Comparison of ENCODE assay signal across 8 cellular contexts in the genomic region with DNA sequence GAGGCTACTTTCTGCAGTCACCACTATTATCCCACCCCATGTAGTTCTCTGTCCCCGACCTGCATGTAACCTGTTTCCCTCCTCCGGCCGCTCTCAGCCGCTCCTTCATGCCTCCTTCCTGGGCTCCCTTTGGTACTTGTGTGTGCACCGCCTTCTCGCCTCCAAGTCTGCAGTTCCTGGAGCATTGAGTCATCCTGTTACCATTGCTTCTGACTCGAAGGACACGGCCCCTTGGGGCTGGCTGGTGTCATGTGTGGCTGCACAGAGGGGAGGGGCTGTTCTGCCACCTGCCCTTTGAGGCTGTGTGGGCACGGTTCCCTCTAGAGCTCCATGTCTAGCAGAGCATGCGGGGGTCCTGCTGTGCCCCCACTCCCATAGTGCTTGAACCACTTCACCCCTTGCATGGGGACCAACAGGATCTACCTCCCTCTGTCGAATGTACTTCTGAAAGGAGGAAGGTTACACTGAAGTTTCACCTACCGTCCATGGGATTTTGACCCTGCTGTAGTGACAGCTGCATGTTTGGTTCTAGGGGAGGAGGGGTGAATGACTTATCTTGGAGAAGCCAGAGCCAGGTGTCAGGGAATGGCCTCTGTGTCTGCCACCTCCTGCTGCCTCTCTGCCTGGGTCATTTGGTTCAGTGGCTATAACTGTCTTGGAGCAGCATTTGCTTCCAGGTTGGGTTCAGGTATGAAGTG. TPM values are rescaled to one million over a fixed set of nuclear protein-coding genes. Genes with fewer than 3 reads are reported as not detected.
DNase-seq lines count a peak whose midpoint lies in the region; ATAC-seq and TF ChIP-seq lines count a peak whose summit lies in the region.

No MANE protein-coding gene starts in this region.

- H3K27ac ChIP-seq in fibroblast of lung (ENCODE audit: insufficient read depth, low read length) = peak overlapping the region; percentile 18

- H3K36me3 Mint-ChIP-seq in CD14-positive monocyte = peaks cover 0 to 2% of the 10 kb centered on the region in 2 donors
- H3K36me3 Mint-ChIP-seq in activated CD8-positive, alpha-beta T cell treated with anti-CD3 and anti-CD28 coated beads for 36 hours (ENCODE audit: low read depth) = no peaks in the 10 kb centered on the region

- peaks cover 6% of the 10 kb centered on the region for H3K27me3 ChIP-seq in Loucy (ENCODE audit: insufficient read depth, low read length, poor library complexity, severe bottlenecking)
- H3K27me3 ChIP-seq in fibroblast of lung (ENCODE audit: control insufficient read depth, insufficient read depth, low read length) = no peaks in the 10 kb centered on the region

- peaks cover 100% of the 10 kb centered on the region for H3K4me1 Mint-ChIP-seq in CD14-positive monocyte
- H3K4me1 Mint-ChIP-seq in activated CD8-positive, alpha-beta T cell treated with anti-CD3 and anti-CD28 coated beads for 36 hours (ENCODE audit: low read depth) = peaks cover 96% of the 10 kb centered on the region

- TF ChIP-seq CTCF in CD14-positive monocyte (IDR thresholded peaks at IDR 0.05) = no peak
- TF ChIP-seq CTCF in Loucy (conservative IDR thresholded peaks at IDR 0.05; ENCODE audit: low read length) = no peak
- TF ChIP-seq CTCF in activated CD8-positive, alpha-beta T cell treated with anti-CD3 and anti-CD28 coated beads for 36 hours (IDR thresholded peaks at IDR 0.05) = no peak
- TF ChIP-seq CTCF in fibroblast of lung (conservative IDR thresholded peaks at IDR 0.05 in 1 of 2, IDR thresholded peaks at IDR 0.05 in 1 of 2; ENCODE audit: low read depth in 1 of 2, low read length in 2 of 2) = no peak

- H4K20me1 ChIP-seq in Loucy (ENCODE audit: insufficient read depth, low read length, poor library complexity, severe bottlenecking) (peaks cover 77% of the 10 kb centered on the region), fibroblast of lung (ENCODE audit: control insufficient read depth, extremely low read depth, insufficient read depth, low read length) (no peaks in the 10 kb centered on the region)

- peak overlapping the region; percentile 100 for H3K4me2 ChIP-seq in Loucy (ENCODE audit: low read depth, low read length, poor library complexity, severe bottlenecking)
- H3K4me2 ChIP-seq in fibroblast of lung (ENCODE audit: extremely low read depth, insufficient read depth, low read length) = peak overlapping the region; percentile 51

- H3K27me3 Mint-ChIP-seq in CD14-positive monocyte (ENCODE audit: low read depth in 3 of 3) = peaks cover 0 to 5% (median 2%) of the 10 kb centered on the region in 3 donors
- H3K27me3 Mint-ChIP-seq in activated CD8-positive, alpha-beta T cell treated with anti-CD3 and anti-CD28 coated beads for 36 hours = no peaks in the 10 kb centered on the region

- H2AFZ ChIP-seq in Loucy (ENCODE audit: low read length) (no peak overlapping the region), fibroblast of lung (ENCODE audit: low read length) (no peak overlapping the region)

- H3K36me3 ChIP-seq in Loucy (ENCODE audit: insufficient read depth, low read length) (peaks cover 39% of the 10 kb centered on the region; the same call in 1 of the 2 replicates), fibroblast of lung (ENCODE audit: control insufficient read depth, insufficient read depth, low read length) (no peaks in the 10 kb centered on the region)

- CTCF ChIA-PET in activated CD8-positive, alpha-beta T cell treated with anti-CD3 and anti-CD28 coated beads for 36 hours (lab: Charles Lee) = interaction anchor here (1.1 to 1.9 kb wide), 3 partner anchors 14 to 62 kb away, joined by 3 to 5 read pairs (median 4); no protein-coding TSS in a partner anchor

- DNase-seq in CD14-positive monocyte (ENCODE audit: low spot score) (peak; percentile 76), fibroblast of lung (ENCODE audit: low read depth in 2 of 2) (peak; percentile 44 to 81), HuH-7.5 (ENCODE audit: low spot score) (no peak)
- peak; percentile 87 for DNase-seq in activated CD8-positive, alpha-beta T cell treated with anti-CD3 and anti-CD28 coated beads for 36 hours
- DNase-seq in stimulated activated CD4-positive, alpha-beta T cell treated with anti-CD3 and anti-CD28 coated beads, Interleukin-1b, Interleukin-23, amount 100 ng/mL, for 24 hours (ENCODE audit: low read depth in 4 of 4, low spot score in 1 of 4) = peak in 3 of 4 experiments; percentile 26 to 52 (median 36)

- peak overlapping the region; percentile 87 to 95 (median 94) for H3K27ac Mint-ChIP-seq in CD14-positive monocyte
- peak overlapping the region; percentile 78 for H3K27ac Mint-ChIP-seq in activated CD8-positive, alpha-beta T cell treated with anti-CD3 and anti-CD28 coated beads for 36 hours

- H3K9me3 ChIP-seq in Loucy (ENCODE audit: insufficient read depth, low read depth, low read length) = no peaks in the 10 kb centered on the region
- H3K9me3 ChIP-seq in fibroblast of lung (ENCODE audit: control insufficient read depth, insufficient read depth, low read depth, low read length) = no peaks in the 10 kb centered on the region

- peaks cover 19% of the 10 kb centered on the region for H3F3A ChIP-seq in Loucy (ENCODE audit: low read depth)

- peak overlapping the region; percentile 81 to 93 for H3K4me3 Mint-ChIP-seq in CD14-positive monocyte
- peak overlapping the region; percentile 47 for H3K4me3 Mint-ChIP-seq in activated CD8-positive, alpha-beta T cell treated with anti-CD3 and anti-CD28 coated beads for 36 hours

- peak; percentile 68 for ATAC-seq in GM19043 (IDR thresholded peaks at IDR 0.05; ENCODE audit: low read depth, unreplicated experiment)
- peak; percentile 87 for ATAC-seq in activated CD8-positive, alpha-beta T cell treated with anti-CD3 and anti-CD28 coated beads for 36 hours
- ATAC-seq in HG02571 (IDR thresholded peaks at IDR 0.05; ENCODE audit: unreplicated experiment) = no peak

- peaks cover 89% of the 10 kb centered on the region for H3K79me2 ChIP-seq in Loucy (ENCODE audit: insufficient read depth, low read length)
- peaks cover 28% of the 10 kb centered on the region for H3K79me2 ChIP-seq in fibroblast of lung (ENCODE audit: control insufficient read depth, insufficient read depth, low read length)

- H3K4me3 ChIP-seq in Loucy (ENCODE audit: low read length, poor library complexity, severe bottlenecking) = peak overlapping the region; percentile 95
- no peak overlapping the region for H3K4me3 ChIP-seq in fibroblast of lung (replicated peaks in 1 of 4; ENCODE audit: control extremely low read depth in 1 of 4, insufficient read depth in 1 of 4, low read depth in 3 of 4, low read length in 4 of 4)

- POLR2A ChIA-PET in activated CD8-positive, alpha-beta T cell treated with anti-CD3 and anti-CD28 coated beads for 36 hours (lab: Charles Lee) = interaction anchor here (1.0 to 1.9 kb wide), 3 partner anchors 9 to 23 kb away, joined by 3 to 7 read pairs (median 4); no protein-coding TSS in a partner anchor

- intact Hi-C loops in CD14-positive monocyte (cut with micrococcal nuclease) = loop anchor here (2.0 to 5.0 kb wide), 2 partner anchors 37 to 38 kb away; a partner anchor contains a TSS
- intact Hi-C loops in activated CD8-positive, alpha-beta T cell treated with anti-CD3 and anti-CD28 coated beads for 36 hours (cut with micrococcal nuclease) = no loop called here

- H3K9ac ChIP-seq in Loucy (ENCODE audit: low read depth, low read length, poor library complexity, severe bottlenecking) = peak overlapping the region; percentile 100
- H3K9ac ChIP-seq in fibroblast of lung (ENCODE audit: insufficient read depth, low read length) = no peak overlapping the region

- no peaks in the 10 kb centered on the region for H3K9me3 Mint-ChIP-seq in CD14-positive monocyte
- H3K9me3 Mint-ChIP-seq in activated CD8-positive, alpha-beta T cell treated with anti-CD3 and anti-CD28 coated beads for 36 hours = no peaks in the 10 kb centered on the region

- H3K9me2 ChIP-seq in Loucy (replicated peaks; ENCODE audit: low read depth, low read length) = no peaks in the 10 kb centered on the region

- peaks cover 64% of the 10 kb centered on the region for H3K4me1 ChIP-seq in Loucy (ENCODE audit: insufficient read depth, low read length, poor library complexity, severe bottlenecking)
- H3K4me1 ChIP-seq in fibroblast of lung (ENCODE audit: control insufficient read depth, extremely low read depth, insufficient read depth, low read length) = peaks cover 32% of the 10 kb centered on the region

RNA-seq across cellular contexts. Expression of a gene that starts 39.6 kb away (rescaled TPM):
- under 1 TPM; 0.97 TPM for polyA plus RNA-seq in CD14-positive monocyte
- total RNA-seq in activated CD8-positive, alpha-beta T cell treated with anti-CD3 and anti-CD28 coated beads for 36 hours = 10 to 100 TPM; 30.4 to 32.0 TPM
- total RNA-seq in fibroblast of lung = 33.4 and 66.6 TPM in 2 replicates
- polyA plus RNA-seq in fibroblast of lung = 15.7 and 42.7 TPM in 2 replicates
- polyA plus RNA-seq in fibroblast of lung (2012) = 21.1 and 61.8 TPM in 2 replicates
- 157 and 274 TPM in 2 replicates for polyA minus RNA-seq in fibroblast of lung (ENCODE audit: low replicate concordance)
